In the genomic region with DNA sequence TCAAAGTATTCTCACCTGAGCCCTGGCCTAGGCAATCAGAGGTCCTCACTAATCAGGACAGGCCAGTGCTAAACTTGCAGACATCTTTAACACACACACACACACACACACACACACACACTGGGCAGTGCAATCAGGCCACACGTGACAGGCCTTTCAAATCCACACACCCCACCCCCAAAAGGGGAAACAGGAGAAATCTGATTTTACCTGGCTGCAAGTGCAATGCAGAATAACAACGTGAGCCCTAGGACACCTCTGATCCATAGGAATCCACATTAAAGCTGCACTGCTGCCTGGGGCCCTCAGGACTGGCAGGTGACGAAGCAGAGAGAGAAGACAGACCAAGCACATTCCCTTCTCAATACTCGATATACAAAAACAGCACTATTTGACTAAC, we compare ENCODE assay signal across 9 cellular contexts.
A peak's percentile ranks its signal among the peaks of the same experiment; 100 is the strongest.
DNase-seq lines count a peak whose midpoint lies in the region; ATAC-seq, FAIRE-seq and TF ChIP-seq lines count a peak whose summit lies in the region.
"Had no signal": no experiment of that assay in that cellular context is flagged by ENCODE, and none has a peak within 500 bp of the region (broad histone marks: within the 10 kb centered on the region; RNA-seq: fewer than 3 reads in every experiment).

No MANE protein-coding gene starts in this region.

- FAIRE-seq in pancreas (lab: Jason Lieb, UNC) (no peak), urothelium cell line (lab: Jason Lieb, UNC) (no peak)

- H3K9me3 Mint-ChIP-seq in GM23338 = no peaks in the 10 kb centered on the region
- no peaks in the 10 kb centered on the region for H3K9me3 Mint-ChIP-seq in endodermal cell

- no peak overlapping the region for H3K4me3 Mint-ChIP-seq in GM23338
- peak overlapping the region; percentile 5 for H3K4me3 Mint-ChIP-seq in endodermal cell

- peaks cover 37% of the 10 kb centered on the region for H3K4me1 ChIP-seq in GM23338 (ENCODE audit: insufficient read depth)
- peaks cover 6% of the 10 kb centered on the region for H3K4me1 ChIP-seq in endodermal cell (ENCODE audit: control insufficient read depth, insufficient read depth, low read length)
- H3K4me1 ChIP-seq in pancreas = peaks cover 37 to 60% (median 59%) of the 10 kb centered on the region in 3 donors

- ATAC-seq in GM23338 (peak; percentile 72), pancreas (peak; percentile 4 to 15 (median 6)), HG03108 (IDR thresholded peaks at IDR 0.05; ENCODE audit: unreplicated experiment) (no peak)

- no peak overlapping the region for H2AFZ ChIP-seq in GM23338

- H3K27ac ChIP-seq in GM23338 (ENCODE audit: low read depth) (peak overlapping the region; percentile 51), endodermal cell (ENCODE audit: low read depth, low read length) (no peak overlapping the region), pancreas (peak overlapping the region; percentile 42 to 85 (median 74))

- WGBS in endodermal cell (ENCODE audit: insufficient coverage in 1 of 2, insufficient read length in 1 of 2), 2 experiments = 51 to 57% methylated on average over 1 to 4 of the region's 4 CpGs
- 26 to 30% methylated on average over 4 of the region's 4 CpGs for WGBS in pancreas, 2 donors

- TF ChIP-seq CTCF in GM23338 (conservative IDR thresholded peaks at IDR 0.05; ENCODE audit: low read depth in 2 of 2) (no peak), endodermal cell (conservative IDR thresholded peaks at IDR 0.05) (no peak), pancreas (IDR thresholded peaks at IDR 0.05) (no peak)

- H3K27me3 Mint-ChIP-seq in GM23338 (ENCODE audit: insufficient read depth, low read depth, poor library complexity) (peaks cover 5% of the 10 kb centered on the region), endodermal cell (ENCODE audit: insufficient read depth) (no peaks in the 10 kb centered on the region)

- no peak overlapping the region for H3K9ac ChIP-seq in endodermal cell (ENCODE audit: extremely low read depth, low read length, poor library complexity, severe bottlenecking)

- no peaks in the 10 kb centered on the region for H3K27me3 ChIP-seq in GM23338 (ENCODE audit: insufficient read depth)
- no peaks in the 10 kb centered on the region for H3K27me3 ChIP-seq in endodermal cell (ENCODE audit: control insufficient read depth, insufficient read depth, low read length, poor library complexity, severe bottlenecking)
- no peaks in the 10 kb centered on the region for H3K27me3 ChIP-seq in pancreas

- no peaks in the 10 kb centered on the region for H3F3A ChIP-seq in GM23338 (replicated peaks; ENCODE audit: low read depth)

- H3K36me3 ChIP-seq in GM23338 (ENCODE audit: insufficient read depth) (no peaks in the 10 kb centered on the region), endodermal cell (ENCODE audit: control insufficient read depth, insufficient read depth, low read length) (no peaks in the 10 kb centered on the region), pancreas (no peaks in the 10 kb centered on the region)

- peaks cover 33% of the 10 kb centered on the region for H3K79me2 ChIP-seq in GM23338 (replicated peaks; ENCODE audit: insufficient read depth)

- peak overlapping the region; percentile 62; the same call in 1 of the 2 replicates for H3K4me2 ChIP-seq in GM23338

- H3K4me1 Mint-ChIP-seq in GM23338 (peaks cover 45% of the 10 kb centered on the region), endodermal cell (peaks cover 43% of the 10 kb centered on the region)

- H3K9me2 ChIP-seq in GM23338 (ENCODE audit: insufficient read depth) = no peaks in the 10 kb centered on the region

- H3K4me3 ChIP-seq in GM23338 (no peak overlapping the region), endodermal cell (ENCODE audit: low read length) (no peak overlapping the region), pancreas (no peak overlapping the region)
- H3K4me3 ChIP-seq: skin epidermis had no signal

- H3K9me3 ChIP-seq in endodermal cell (ENCODE audit: control insufficient read depth, low read length) = no peaks in the 10 kb centered on the region
- no peaks in the 10 kb centered on the region for H3K9me3 ChIP-seq in pancreas

- H4K20me1 ChIP-seq in GM23338 (replicated peaks; ENCODE audit: insufficient read depth) = peaks cover 3% of the 10 kb centered on the region; the same call in 1 of the 2 replicates

- H3K36me3 Mint-ChIP-seq in GM23338 (ENCODE audit: low read depth) (no peaks in the 10 kb centered on the region), endodermal cell (ENCODE audit: low read depth) (peaks cover 4% of the 10 kb centered on the region)

- H3K27ac Mint-ChIP-seq in GM23338 (peak overlapping the region; percentile 74), endodermal cell (peak overlapping the region; percentile 88)

- intact Hi-C loops in pancreas (cut with DNase I) = no loop called here

- DNase-seq in GM23338 (ENCODE audit: low spot score) (peak; percentile 60), RPMI8226 (peak; percentile 55), endodermal cell (no peak), pancreas (no peak), urothelium cell line (ENCODE audit: low spot score) (no peak), NCI-H510A (lab: John Stamatoyannopoulos, UW) (no peak), H4 (ENCODE audit: low spot score) (no peak)

TF ChIP-seq in GM23338, 12 proteins besides CTCF, POLR2A, EP300 and RAD21 (continues in another document):
- TF ChIP-seq EZH2 (IDR thresholded peaks at IDR 0.05; ENCODE audit: low read depth, unreplicated experiment) (no peak), POLR2AphosphoS5 (IDR thresholded peaks at IDR 0.05; ENCODE audit: low read depth) (no peak), ZNF114 (CRISPR knock-in tag; IDR thresholded peaks at IDR 0.05) (no peak), JUNB (IDR thresholded peaks at IDR 0.05; ENCODE audit: unreplicated experiment) (no peak), NANOG (IDR thresholded peaks at IDR 0.05; ENCODE audit: borderline replicate concordance) (no peak)
- TF ChIP-seq, protein P1, sequence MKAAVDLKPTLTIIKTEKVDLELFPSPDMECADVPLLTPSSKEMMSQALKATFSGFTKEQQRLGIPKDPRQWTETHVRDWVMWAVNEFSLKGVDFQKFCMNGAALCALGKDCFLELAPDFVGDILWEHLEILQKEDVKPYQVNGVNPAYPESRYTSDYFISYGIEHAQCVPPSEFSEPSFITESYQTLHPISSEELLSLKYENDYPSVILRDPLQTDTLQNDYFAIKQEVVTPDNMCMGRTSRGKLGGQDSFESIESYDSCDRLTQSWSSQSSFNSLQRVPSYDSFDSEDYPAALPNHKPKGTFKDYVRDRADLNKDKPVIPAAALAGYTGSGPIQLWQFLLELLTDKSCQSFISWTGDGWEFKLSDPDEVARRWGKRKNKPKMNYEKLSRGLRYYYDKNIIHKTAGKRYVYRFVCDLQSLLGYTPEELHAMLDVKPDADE (IDR thresholded peaks at IDR 0.05) = no peak
- TF ChIP-seq, protein P2, sequence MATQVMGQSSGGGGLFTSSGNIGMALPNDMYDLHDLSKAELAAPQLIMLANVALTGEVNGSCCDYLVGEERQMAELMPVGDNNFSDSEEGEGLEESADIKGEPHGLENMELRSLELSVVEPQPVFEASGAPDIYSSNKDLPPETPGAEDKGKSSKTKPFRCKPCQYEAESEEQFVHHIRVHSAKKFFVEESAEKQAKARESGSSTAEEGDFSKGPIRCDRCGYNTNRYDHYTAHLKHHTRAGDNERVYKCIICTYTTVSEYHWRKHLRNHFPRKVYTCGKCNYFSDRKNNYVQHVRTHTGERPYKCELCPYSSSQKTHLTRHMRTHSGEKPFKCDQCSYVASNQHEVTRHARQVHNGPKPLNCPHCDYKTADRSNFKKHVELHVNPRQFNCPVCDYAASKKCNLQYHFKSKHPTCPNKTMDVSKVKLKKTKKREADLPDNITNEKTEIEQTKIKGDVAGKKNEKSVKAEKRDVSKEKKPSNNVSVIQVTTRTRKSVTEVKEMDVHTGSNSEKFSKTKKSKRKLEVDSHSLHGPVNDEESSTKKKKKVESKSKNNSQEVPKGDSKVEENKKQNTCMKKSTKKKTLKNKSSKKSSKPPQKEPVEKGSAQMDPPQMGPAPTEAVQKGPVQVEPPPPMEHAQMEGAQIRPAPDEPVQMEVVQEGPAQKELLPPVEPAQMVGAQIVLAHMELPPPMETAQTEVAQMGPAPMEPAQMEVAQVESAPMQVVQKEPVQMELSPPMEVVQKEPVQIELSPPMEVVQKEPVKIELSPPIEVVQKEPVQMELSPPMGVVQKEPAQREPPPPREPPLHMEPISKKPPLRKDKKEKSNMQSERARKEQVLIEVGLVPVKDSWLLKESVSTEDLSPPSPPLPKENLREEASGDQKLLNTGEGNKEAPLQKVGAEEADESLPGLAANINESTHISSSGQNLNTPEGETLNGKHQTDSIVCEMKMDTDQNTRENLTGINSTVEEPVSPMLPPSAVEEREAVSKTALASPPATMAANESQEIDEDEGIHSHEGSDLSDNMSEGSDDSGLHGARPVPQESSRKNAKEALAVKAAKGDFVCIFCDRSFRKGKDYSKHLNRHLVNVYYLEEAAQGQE (IDR thresholded peaks at IDR 0.05; ENCODE audit: unreplicated experiment) = no peak

Comparison
In these comparisons a context has a peak if more than half of its experiments do, and no peak if none do; other contexts are left out.
1. DNase-seq: peak in GM23338 (single experiment) and RPMI8226 (single experiment); none in endodermal cell (single experiment), pancreas (0 of 6), urothelium cell line (single experiment), NCI-H510A (single experiment) and H4 (single experiment).